In genomic region chr10:91487914-91488577, GRCh38 we compare ENCODE assay signal across 1 cellular context.
TF ChIP-seq lines count a peak whose summit lies in the region.

No MANE protein-coding gene starts in this region.

TF ChIP-seq in GM12878, 131 proteins besides CTCF, POLR2A, EP300 and RAD21 (continued from another document):
- TF ChIP-seq RCOR1 (conservative IDR thresholded peaks at IDR 0.05; ENCODE audit: low read depth, low read length) (no peak), SUPT20H (IDR thresholded peaks at IDR 0.05; ENCODE audit: borderline replicate concordance, control insufficient read depth, low read depth, low read length) (no peak), NR2C1 (IDR thresholded peaks at IDR 0.05) (no peak), ETV6 (conservative IDR thresholded peaks at IDR 0.05 in 1 of 2, IDR thresholded peaks at IDR 0.05 in 1 of 2; ENCODE audit: borderline replicate concordance in 1 of 2, low read depth in 1 of 2) (no peak), E2F8 (IDR thresholded peaks at IDR 0.05; ENCODE audit: low read depth, partially characterized antibody) (no peak), ZBTB33 (IDR thresholded peaks at IDR 0.05) (no peak)
